ENCODE assay signal across 2 cellular contexts in the genomic region with DNA sequence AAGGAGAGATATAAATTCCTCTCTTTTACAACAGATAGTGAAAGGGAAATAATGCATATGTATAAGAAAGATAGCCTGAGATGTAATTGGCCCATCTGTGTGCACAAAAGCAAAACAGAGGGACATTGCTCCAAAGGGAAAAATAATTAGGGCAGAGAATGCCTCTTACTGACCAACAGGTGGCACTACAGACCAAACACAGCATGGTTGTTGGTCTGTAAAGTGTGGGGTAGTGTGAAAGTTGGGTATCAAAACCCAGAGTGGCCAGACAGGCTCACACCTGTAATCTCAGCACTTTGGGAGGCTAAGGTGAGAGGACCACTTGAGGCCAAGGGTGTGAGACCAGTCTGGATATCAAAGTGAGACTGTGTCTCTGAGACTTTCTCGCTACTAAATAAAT.
TF ChIP-seq lines count a peak whose summit lies in the region.

No MANE protein-coding gene starts in this region.

TF ChIP-seq in SK-N-SH, 30 proteins besides CTCF, POLR2A, EP300 and RAD21 (continued from another document):
- TF ChIP-seq, protein P1, sequence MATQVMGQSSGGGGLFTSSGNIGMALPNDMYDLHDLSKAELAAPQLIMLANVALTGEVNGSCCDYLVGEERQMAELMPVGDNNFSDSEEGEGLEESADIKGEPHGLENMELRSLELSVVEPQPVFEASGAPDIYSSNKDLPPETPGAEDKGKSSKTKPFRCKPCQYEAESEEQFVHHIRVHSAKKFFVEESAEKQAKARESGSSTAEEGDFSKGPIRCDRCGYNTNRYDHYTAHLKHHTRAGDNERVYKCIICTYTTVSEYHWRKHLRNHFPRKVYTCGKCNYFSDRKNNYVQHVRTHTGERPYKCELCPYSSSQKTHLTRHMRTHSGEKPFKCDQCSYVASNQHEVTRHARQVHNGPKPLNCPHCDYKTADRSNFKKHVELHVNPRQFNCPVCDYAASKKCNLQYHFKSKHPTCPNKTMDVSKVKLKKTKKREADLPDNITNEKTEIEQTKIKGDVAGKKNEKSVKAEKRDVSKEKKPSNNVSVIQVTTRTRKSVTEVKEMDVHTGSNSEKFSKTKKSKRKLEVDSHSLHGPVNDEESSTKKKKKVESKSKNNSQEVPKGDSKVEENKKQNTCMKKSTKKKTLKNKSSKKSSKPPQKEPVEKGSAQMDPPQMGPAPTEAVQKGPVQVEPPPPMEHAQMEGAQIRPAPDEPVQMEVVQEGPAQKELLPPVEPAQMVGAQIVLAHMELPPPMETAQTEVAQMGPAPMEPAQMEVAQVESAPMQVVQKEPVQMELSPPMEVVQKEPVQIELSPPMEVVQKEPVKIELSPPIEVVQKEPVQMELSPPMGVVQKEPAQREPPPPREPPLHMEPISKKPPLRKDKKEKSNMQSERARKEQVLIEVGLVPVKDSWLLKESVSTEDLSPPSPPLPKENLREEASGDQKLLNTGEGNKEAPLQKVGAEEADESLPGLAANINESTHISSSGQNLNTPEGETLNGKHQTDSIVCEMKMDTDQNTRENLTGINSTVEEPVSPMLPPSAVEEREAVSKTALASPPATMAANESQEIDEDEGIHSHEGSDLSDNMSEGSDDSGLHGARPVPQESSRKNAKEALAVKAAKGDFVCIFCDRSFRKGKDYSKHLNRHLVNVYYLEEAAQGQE (IDR thresholded peaks at IDR 0.05; ENCODE audit: low read depth, low read length) = no peak
- no peak for TF ChIP-seq MXI1 (IDR thresholded peaks at IDR 0.05; ENCODE audit: low read depth, low read length)
- TF ChIP-seq CHD2 (IDR thresholded peaks at IDR 0.05; ENCODE audit: low read length, partially characterized antibody) = no peak
- no peak for TF ChIP-seq JUND (IDR thresholded peaks at IDR 0.05)
- no peak for TF ChIP-seq GABPA (IDR thresholded peaks at IDR 0.05; ENCODE audit: low read depth)
- TF ChIP-seq, protein P2, sequence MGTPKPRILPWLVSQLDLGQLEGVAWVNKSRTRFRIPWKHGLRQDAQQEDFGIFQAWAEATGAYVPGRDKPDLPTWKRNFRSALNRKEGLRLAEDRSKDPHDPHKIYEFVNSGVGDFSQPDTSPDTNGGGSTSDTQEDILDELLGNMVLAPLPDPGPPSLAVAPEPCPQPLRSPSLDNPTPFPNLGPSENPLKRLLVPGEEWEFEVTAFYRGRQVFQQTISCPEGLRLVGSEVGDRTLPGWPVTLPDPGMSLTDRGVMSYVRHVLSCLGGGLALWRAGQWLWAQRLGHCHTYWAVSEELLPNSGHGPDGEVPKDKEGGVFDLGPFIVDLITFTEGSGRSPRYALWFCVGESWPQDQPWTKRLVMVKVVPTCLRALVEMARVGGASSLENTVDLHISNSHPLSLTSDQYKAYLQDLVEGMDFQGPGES (IDR thresholded peaks at IDR 0.05; ENCODE audit: low read depth, low read length) = no peak
- TF ChIP-seq, protein P3, sequence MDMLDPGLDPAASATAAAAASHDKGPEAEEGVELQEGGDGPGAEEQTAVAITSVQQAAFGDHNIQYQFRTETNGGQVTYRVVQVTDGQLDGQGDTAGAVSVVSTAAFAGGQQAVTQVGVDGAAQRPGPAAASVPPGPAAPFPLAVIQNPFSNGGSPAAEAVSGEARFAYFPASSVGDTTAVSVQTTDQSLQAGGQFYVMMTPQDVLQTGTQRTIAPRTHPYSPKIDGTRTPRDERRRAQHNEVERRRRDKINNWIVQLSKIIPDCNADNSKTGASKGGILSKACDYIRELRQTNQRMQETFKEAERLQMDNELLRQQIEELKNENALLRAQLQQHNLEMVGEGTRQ (IDR thresholded peaks at IDR 0.05; ENCODE audit: borderline replicate concordance, low read depth, low read length) = no peak
- TF ChIP-seq NRF1 (IDR thresholded peaks at IDR 0.05; ENCODE audit: low read depth, low read length) = no peak
- TF ChIP-seq SMC3 (IDR thresholded peaks at IDR 0.05; ENCODE audit: low read depth, low read length) = no peak
- TF ChIP-seq MEF2A (IDR thresholded peaks at IDR 0.05; ENCODE audit: borderline replicate concordance, low read depth) = no peak
- no peak for TF ChIP-seq FOSL2 (IDR thresholded peaks at IDR 0.05; ENCODE audit: borderline replicate concordance, low read depth)

TF ChIP-seq in SK-N-SH treated with all-trans-retinoic acid at 6 μM for 48 hours, 23 proteins besides CTCF, POLR2A, EP300 and RAD21 (continued from another document):
- TF ChIP-seq, protein P4, sequence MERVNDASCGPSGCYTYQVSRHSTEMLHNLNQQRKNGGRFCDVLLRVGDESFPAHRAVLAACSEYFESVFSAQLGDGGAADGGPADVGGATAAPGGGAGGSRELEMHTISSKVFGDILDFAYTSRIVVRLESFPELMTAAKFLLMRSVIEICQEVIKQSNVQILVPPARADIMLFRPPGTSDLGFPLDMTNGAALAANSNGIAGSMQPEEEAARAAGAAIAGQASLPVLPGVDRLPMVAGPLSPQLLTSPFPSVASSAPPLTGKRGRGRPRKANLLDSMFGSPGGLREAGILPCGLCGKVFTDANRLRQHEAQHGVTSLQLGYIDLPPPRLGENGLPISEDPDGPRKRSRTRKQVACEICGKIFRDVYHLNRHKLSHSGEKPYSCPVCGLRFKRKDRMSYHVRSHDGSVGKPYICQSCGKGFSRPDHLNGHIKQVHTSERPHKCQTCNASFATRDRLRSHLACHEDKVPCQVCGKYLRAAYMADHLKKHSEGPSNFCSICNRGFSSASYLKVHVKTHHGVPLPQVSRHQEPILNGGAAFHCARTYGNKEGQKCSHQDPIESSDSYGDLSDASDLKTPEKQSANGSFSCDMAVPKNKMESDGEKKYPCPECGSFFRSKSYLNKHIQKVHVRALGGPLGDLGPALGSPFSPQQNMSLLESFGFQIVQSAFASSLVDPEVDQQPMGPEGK (CRISPR knock-in tag; IDR thresholded peaks at IDR 0.05; ENCODE audit: borderline replicate concordance) = no peak
